In genomic region chr12:6771091-6771495, GRCh38 we compare ENCODE assay signal across 11 cellular contexts. TPM values are rescaled to one million over a fixed set of nuclear protein-coding genes. Genes with fewer than 3 reads are reported as not detected.
DNase-seq lines count a peak whose midpoint lies in the region; ATAC-seq and TF ChIP-seq lines count a peak whose summit lies in the region.
"Had no signal": no experiment of that assay in that cellular context is flagged by ENCODE, and none has a peak within 500 bp of the region (broad histone marks: within the 10 kb centered on the region; RNA-seq: fewer than 3 reads in every experiment).

No MANE protein-coding gene starts in this region.

- no peaks in the 10 kb centered on the region for H4K20me1 ChIP-seq in mammary epithelial cell (ENCODE audit: insufficient read depth, low read length)

- in situ Hi-C loops in mammary epithelial cell (cut with MboI; ENCODE audit: low sequenced_read_pairs in 2 of 2), result no loop called here

- dilution Hi-C loops in mammary epithelial cell (cut with HindIII; ENCODE audit: low sequenced_read_pairs), result loop anchor here (5.0 kb wide), 2 partner anchors 79 to 86 kb away; no protein-coding TSS in a partner anchor

- TF ChIP-seq CTCF in MCF 10A (IDR thresholded peaks at IDR 0.05; ENCODE audit: unreplicated experiment) (no peak), mammary epithelial cell (conservative IDR thresholded peaks at IDR 0.05 in 1 of 2, IDR thresholded peaks at IDR 0.05 in 1 of 2; ENCODE audit: extremely low read depth in 1 of 2, insufficient read depth in 1 of 2, low read depth in 1 of 2, low read length in 2 of 2) (no peak), left lung (IDR thresholded peaks at IDR 0.05) (no peak), upper lobe of right lung (IDR thresholded peaks at IDR 0.05) (no peak)

- intact Hi-C loops in MCF 10A (cut with micrococcal nuclease) (no loop called here), mammary epithelial cell (cut with micrococcal nuclease) (no loop called here), left lung (cut with DNase I) (no loop called here), upper lobe of right lung (cut with DNase I) (no loop called here)

- peak overlapping the region; percentile 88 for H3K27ac Mint-ChIP-seq in MCF 10A (ENCODE audit: low read depth, unreplicated experiment)
- H3K27ac Mint-ChIP-seq in activated CD8-positive, alpha-beta T cell treated with anti-CD3 and anti-CD28 coated beads, Interleukin-2, amount 10 ng/mL, durations not matched to agents 7 days and 5 days, result peak overlapping the region; percentile 80

- H3K27me3 ChIP-seq in mammary epithelial cell (ENCODE audit: insufficient read depth, low read length) (no peaks in the 10 kb centered on the region), left lung (peaks cover 0 to 57% of the 10 kb centered on the region in 2 donors), upper lobe of right lung (no peaks in the 10 kb centered on the region)

- 100% methylated on average over 4 of the region's 4 CpGs for WGBS in mammary epithelial cell (ENCODE audit: low coverage, missing lambda C conversion rate)

- no peaks in the 10 kb centered on the region for H3K9me3 Mint-ChIP-seq in MCF 10A (ENCODE audit: unreplicated experiment)
- no peaks in the 10 kb centered on the region for H3K9me3 Mint-ChIP-seq in activated CD8-positive, alpha-beta T cell treated with anti-CD3 and anti-CD28 coated beads, Interleukin-2, amount 10 ng/mL, durations not matched to agents 7 days and 5 days (ENCODE audit: insufficient read depth)

- H3K4me3 ChIP-seq in mammary epithelial cell (replicated peaks in 1 of 3; ENCODE audit: insufficient read depth in 1 of 3, low read depth in 2 of 3, low read length in 3 of 3), result no peak overlapping the region
- no peak overlapping the region for H3K4me3 ChIP-seq in left lung
- H3K4me3 ChIP-seq in upper lobe of right lung, result no peak overlapping the region
- H3K4me3 ChIP-seq: BLaER1, coronary artery had no signal

- H3K27ac ChIP-seq in mammary epithelial cell (ENCODE audit: insufficient read depth, low read depth, low read length) (no peak overlapping the region), left lung (peak overlapping the region; percentile 23 to 42), upper lobe of right lung (no peak overlapping the region)
- H3K27ac ChIP-seq: BLaER1 had no signal

- H3K9me3 ChIP-seq in mammary epithelial cell (replicated peaks; ENCODE audit: insufficient read depth, low read length) (no peaks in the 10 kb centered on the region), left lung (no peaks in the 10 kb centered on the region), upper lobe of right lung (no peaks in the 10 kb centered on the region)
- H3K9me3 ChIP-seq: BLaER1 had no signal

- ATAC-seq in activated CD8-positive, alpha-beta T cell treated with anti-CD3 and anti-CD28 coated beads, Interleukin-2, amount 10 ng/mL, durations not matched to agents 7 days and 5 days, result no peak
- ATAC-seq in left lung (peak; percentile 4), upper lobe of right lung (peak; percentile 7)

- peaks cover 43% of the 10 kb centered on the region for H3K4me1 Mint-ChIP-seq in MCF 10A (ENCODE audit: insufficient read depth, unreplicated experiment)
- peaks cover 78% of the 10 kb centered on the region for H3K4me1 Mint-ChIP-seq in activated CD8-positive, alpha-beta T cell treated with anti-CD3 and anti-CD28 coated beads, Interleukin-2, amount 10 ng/mL, durations not matched to agents 7 days and 5 days (ENCODE audit: low read depth)

- H3K36me3 ChIP-seq in mammary epithelial cell (ENCODE audit: insufficient read depth, low read length) (peaks cover 10% of the 10 kb centered on the region), left lung (peaks cover 0 to 19% of the 10 kb centered on the region in 2 donors), upper lobe of right lung (peaks cover 14% of the 10 kb centered on the region)
- H3K36me3 ChIP-seq: BLaER1 had no signal

- no peak overlapping the region for H3K4me2 ChIP-seq in mammary epithelial cell (ENCODE audit: insufficient read depth, low read depth, low read length)
- H3K4me2 ChIP-seq: BLaER1 had no signal

- CTCF ChIA-PET in MCF 10A (lab: Yijun Ruan, JAX) (interaction anchor here (0.9 to 7.8 kb wide), 3 partner anchors 9 to 17 kb away, joined by 3 to 174 read pairs (median 9); partner anchors contain the start of gene MLF2), mammary epithelial cell (lab: Charles Lee; ENCODE audit: low non-redundant PET) (no interaction called here)
- CTCF ChIA-PET in activated CD8-positive, alpha-beta T cell treated with anti-CD3 and anti-CD28 coated beads, Interleukin-2, amount 10 ng/mL, durations not matched to agents 7 days and 5 days (lab: Charles Lee), result interaction anchor here (0.7 to 20.8 kb wide), 5 partner anchors 10 to 64 kb away, joined by 3 to 378 read pairs (median 13); partner anchors contain the start of gene MLF2

- peak; percentile 11 for DNase-seq in MCF 10A (ENCODE audit: unreplicated experiment)
- DNase-seq in mammary epithelial cell, result no peak
- no peak for DNase-seq in activated CD8-positive, alpha-beta T cell treated with anti-CD3 and anti-CD28 coated beads, Interleukin-2, amount 10 ng/mL, durations not matched to agents 7 days and 5 days
- no peak for DNase-seq in left lung
- DNase-seq in upper lobe of right lung, result no peak
- no peak for DNase-seq in germinal center (ENCODE audit: low spot score)
- no peak for DNase-seq in activated naive CD4-positive, alpha-beta T cell treated with Interleukin-2 at 50 U/mL for 16 hours
- no peak for DNase-seq in activated gamma-delta T cell treated with Interleukin-2 at 50 U/mL for 16 hours
- DNase-seq: NCI-H1417 had no signal

- no peak overlapping the region for H3K4me3 Mint-ChIP-seq in MCF 10A (ENCODE audit: unreplicated experiment)
- H3K4me3 Mint-ChIP-seq in activated CD8-positive, alpha-beta T cell treated with anti-CD3 and anti-CD28 coated beads, Interleukin-2, amount 10 ng/mL, durations not matched to agents 7 days and 5 days, result no peak overlapping the region

- no peak overlapping the region for H2AFZ ChIP-seq in mammary epithelial cell (ENCODE audit: low read depth, low read length)

- no peak overlapping the region for H3K9ac ChIP-seq in mammary epithelial cell (ENCODE audit: insufficient read depth, low read length)
- H3K9ac ChIP-seq: BLaER1 had no signal

- H3K4me1 ChIP-seq in mammary epithelial cell (ENCODE audit: insufficient read depth, low read length) (peaks cover 7% of the 10 kb centered on the region), left lung (peaks cover 16 to 61% of the 10 kb centered on the region in 2 donors), upper lobe of right lung (peaks cover 30% of the 10 kb centered on the region)

- H3K79me2 ChIP-seq in mammary epithelial cell (ENCODE audit: insufficient read depth, low read length), result peaks cover 32% of the 10 kb centered on the region

- H3K27me3 Mint-ChIP-seq in MCF 10A (ENCODE audit: insufficient read depth, unreplicated experiment), result no peaks in the 10 kb centered on the region
- peaks cover 6% of the 10 kb centered on the region for H3K27me3 Mint-ChIP-seq in activated CD8-positive, alpha-beta T cell treated with anti-CD3 and anti-CD28 coated beads, Interleukin-2, amount 10 ng/mL, durations not matched to agents 7 days and 5 days (ENCODE audit: low read depth)

- peaks cover 15% of the 10 kb centered on the region for H3K36me3 Mint-ChIP-seq in MCF 10A (ENCODE audit: insufficient read depth, unreplicated experiment)
- H3K36me3 Mint-ChIP-seq in activated CD8-positive, alpha-beta T cell treated with anti-CD3 and anti-CD28 coated beads, Interleukin-2, amount 10 ng/mL, durations not matched to agents 7 days and 5 days (ENCODE audit: low read depth), result peaks cover 22% of the 10 kb centered on the region

- POLR2A ChIA-PET in MCF 10A (lab: Yijun Ruan, JAX), result interaction anchor here (0.5 to 1.7 kb wide), 3 partner anchors 17 to 80 kb away, joined by 4 to 13 read pairs (median 5); partner anchors contain the start of genes CDCA3 and MLF2
- POLR2A ChIA-PET in activated CD8-positive, alpha-beta T cell treated with anti-CD3 and anti-CD28 coated beads, Interleukin-2, amount 10 ng/mL, durations not matched to agents 7 days and 5 days (lab: Charles Lee), result interaction anchor here (1.0 to 9.3 kb wide), 3 partner anchors 18 to 81 kb away, joined by 3 to 66 read pairs (median 3); partner anchors contain the start of genes COPS7A and MLF2

- no TSS peak for BruUV-seq in MCF 10A (replicated peaks; lab: Mats Ljungman, UMichigan)
- BruUV-seq in mammary epithelial cell (replicated peaks; lab: Mats Ljungman, UMichigan), result no TSS peak

RNA-seq across cellular contexts. Expression of gene LAG3, which starts 1.2 kb away (rescaled TPM):
- total RNA-seq in MCF 10A (2022) (0.58 and 1.0 TPM in 2 replicates), mammary epithelial cell (1 to 10 TPM in 1 of 2 donors, under 1 TPM in 1; 0.67 to 1.3 TPM), left lung (1 to 10 TPM in 1 of 2 donors, under 1 TPM in 1; 0.79 to 2.4 TPM), upper lobe of right lung (1.5 TPM)
- 0.33 TPM for polyA plus RNA-seq in mammary epithelial cell
- not detected for polyA minus RNA-seq in mammary epithelial cell
- total RNA-seq in activated CD8-positive, alpha-beta T cell treated with anti-CD3 and anti-CD28 coated beads, Interleukin-2, amount 10 ng/mL, durations not matched to agents 7 days and 5 days, result 10 to 100 TPM; 43.0 to 45.2 TPM

RNA-seq across cellular contexts. Expression of gene PTMS, which starts 4.9 kb away (rescaled TPM):
- total RNA-seq in MCF 10A (2022) (242 and 284 TPM in 2 replicates), mammary epithelial cell (100 to 1,000 TPM in 1 of 2 donors, 10 to 100 TPM in 1; 56.5 to 365 TPM), left lung (100 to 1,000 TPM; 276 to 322 TPM), upper lobe of right lung (323 TPM)
- 199 TPM for polyA plus RNA-seq in mammary epithelial cell
- 356 TPM for polyA minus RNA-seq in mammary epithelial cell
- 10 to 100 TPM; 42.9 to 47.4 TPM for total RNA-seq in activated CD8-positive, alpha-beta T cell treated with anti-CD3 and anti-CD28 coated beads, Interleukin-2, amount 10 ng/mL, durations not matched to agents 7 days and 5 days

RNA-seq across cellular contexts. Expression of gene MLF2, which starts 18.2 kb away (rescaled TPM):
- 151 and 162 TPM in 2 replicates for total RNA-seq in MCF 10A (2022)
- total RNA-seq in mammary epithelial cell, result 100 to 1,000 TPM; 233 to 294 TPM
- 425 TPM for polyA plus RNA-seq in mammary epithelial cell
- 387 TPM for polyA minus RNA-seq in mammary epithelial cell
- 100 to 1,000 TPM; 109 to 113 TPM for total RNA-seq in activated CD8-positive, alpha-beta T cell treated with anti-CD3 and anti-CD28 coated beads, Interleukin-2, amount 10 ng/mL, durations not matched to agents 7 days and 5 days
- total RNA-seq in left lung, result 100 to 1,000 TPM; 142 to 148 TPM
- 118 TPM for total RNA-seq in upper lobe of right lung

RNA-seq across cellular contexts. Expression of gene CD4, which starts 18.2 kb away (rescaled TPM):
- total RNA-seq in MCF 10A (2022) (not detected in 2 replicates), mammary epithelial cell (1 to 10 TPM in 1 of 2 donors, under 1 TPM in 1; 0.17 to 1.8 TPM), left lung (10 to 100 TPM; 64.5 to 96.2 TPM), upper lobe of right lung (67.6 TPM)
- 0.60 TPM for polyA plus RNA-seq in mammary epithelial cell
- not detected for polyA minus RNA-seq in mammary epithelial cell
- 1 to 10 TPM in 1 of 2 experiments, under 1 TPM in 1; 0.90 to 1.6 TPM for total RNA-seq in activated CD8-positive, alpha-beta T cell treated with anti-CD3 and anti-CD28 coated beads, Interleukin-2, amount 10 ng/mL, durations not matched to agents 7 days and 5 days

RNA-seq across cellular contexts. Expression of gene COPS7A, which starts 47.2 kb away (rescaled TPM):
- total RNA-seq in MCF 10A (2022), result 55.5 and 61.3 TPM in 2 replicates
- total RNA-seq in mammary epithelial cell, result 10 to 100 TPM; 54.2 to 57.2 TPM
- polyA plus RNA-seq in mammary epithelial cell, result 96.9 TPM
- polyA minus RNA-seq in mammary epithelial cell, result 48.0 TPM
- total RNA-seq in activated CD8-positive, alpha-beta T cell treated with anti-CD3 and anti-CD28 coated beads, Interleukin-2, amount 10 ng/mL, durations not matched to agents 7 days and 5 days, result 10 to 100 TPM; 26.9 to 29.7 TPM
- 10 to 100 TPM; 66.0 to 67.5 TPM for total RNA-seq in left lung
- total RNA-seq in upper lobe of right lung, result 57.9 TPM

Comparison
In these comparisons a context has a peak if more than half of its experiments do, and no peak if none do; other contexts are left out.
1. H3K27ac ChIP-seq: peak in left lung (2 of 2); none in mammary epithelial cell (single experiment) and upper lobe of right lung (single experiment).
2. RNA of gene LAG3, which starts 1.2 kb away (total RNA-seq): 43.0 to 45.2 TPM in activated CD8-positive, alpha-beta T cell treated with anti-CD3 and anti-CD28 coated beads, Interleukin-2, amount 10 ng/mL, durations not matched to agents 7 days and 5 days; 0.79 to 2.4 TPM in left lung, 1.5 TPM in upper lobe of right lung (single experiment), 0.67 to 1.3 TPM in mammary epithelial cell and 0.58 to 1.0 TPM in MCF 10A; every median in the first group is over 10 times any median in the second.